ENCODE assay signal across 15 cellular contexts in genomic region chr14:91356218-91356763, GRCh38.
A peak's percentile ranks its signal among the peaks of the same experiment; 100 is the strongest.
DNase-seq lines count a peak whose midpoint lies in the region; ATAC-seq and TF ChIP-seq lines count a peak whose summit lies in the region.
"Had no signal": no experiment of that assay in that cellular context is flagged by ENCODE, and none has a peak within 500 bp of the region (broad histone marks: within the 10 kb centered on the region; RNA-seq: fewer than 3 reads in every experiment).

No MANE protein-coding gene starts in this region.

- TF ChIP-seq CTCF in nephron progenitor cell (IDR thresholded peaks at IDR 0.05): no peak
- TF ChIP-seq CTCF in smooth muscle cell (IDR thresholded peaks at IDR 0.05; ENCODE audit: borderline replicate concordance, insufficient read depth, poor library complexity, severe bottlenecking): no peak

- H3K4me3 Mint-ChIP-seq in activated CD4-positive, alpha-beta T cell treated with anti-CD3 and anti-CD28 coated beads for 36 hours: peak overlapping the region; percentile 45
- H3K4me3 Mint-ChIP-seq in activated CD4-positive, alpha-beta memory T cell treated with anti-CD3 and anti-CD28 coated beads, Interleukin-2, amount 10 ng/mL, durations not matched to agents 7 days and 5 days: peak overlapping the region; percentile 12
- peak overlapping the region; percentile 47 for H3K4me3 Mint-ChIP-seq in nephron progenitor cell
- H3K4me3 Mint-ChIP-seq: HFFc6 had no signal

- no peak for DNase-seq in activated CD4-positive, alpha-beta T cell treated with anti-CD3 and anti-CD28 coated beads for 36 hours
- DNase-seq in activated CD4-positive, alpha-beta T cell treated with anti-CD3 and anti-CD28 coated beads, Interleukin-2, amount 50 U/mL, for 4 hours: no peak
- no peak for DNase-seq in activated CD4-positive, alpha-beta memory T cell treated with anti-CD3 and anti-CD28 coated beads, Interleukin-2, amount 10 ng/mL, durations not matched to agents 7 days and 5 days
- peak; percentile 65 for DNase-seq in nephron progenitor cell
- DNase-seq in smooth muscle cell (lab: John Stamatoyannopoulos, UW; ENCODE audit: unreplicated experiment): no peak
- no peak for DNase-seq in NCI-H1694 treated with DMSO at 0.1 percent for 48 hours (lab: John Stamatoyannopoulos, UW)
- DNase-seq: activated CD4-positive, CD25-positive, alpha-beta regulatory T cell treated with anti-CD3 and anti-CD28 coated beads, Interleukin-2, amount 50 U/mL, for 72 hours; head of caudate nucleus; HFFc6; mesenchymal stem cell; NCI-H187 had no signal

- no peaks in the 10 kb centered on the region for H3K79me2 ChIP-seq in smooth muscle cell (ENCODE audit: low read depth)

- H3K27ac ChIP-seq in smooth muscle cell (ENCODE audit: low read depth): no peak overlapping the region
- H3K27ac ChIP-seq: vagina had no signal

- CTCF ChIA-PET in activated CD4-positive, alpha-beta T cell treated with anti-CD3 and anti-CD28 coated beads for 36 hours (lab: Charles Lee): interaction anchor here (0.6 to 4.1 kb wide), 15 partner anchors 9 to 241 kb away, joined by 3 to 24 read pairs (median 4); no protein-coding TSS in a partner anchor
- CTCF ChIA-PET in activated CD4-positive, alpha-beta memory T cell treated with anti-CD3 and anti-CD28 coated beads, Interleukin-2, amount 10 ng/mL, durations not matched to agents 7 days and 5 days (lab: Charles Lee): interaction anchor here (0.5 to 2.4 kb wide), 12 partner anchors 9 to 93 kb away, joined by 3 to 8 read pairs (median 4); partner anchors contain the start of gene CCDC88C

- no peak for ATAC-seq in activated CD4-positive, alpha-beta T cell treated with anti-CD3 and anti-CD28 coated beads for 36 hours
- ATAC-seq in HG02642 (IDR thresholded peaks at IDR 0.05; ENCODE audit: poor library complexity, unreplicated experiment): peak; percentile 28
- ATAC-seq in GM18873 (IDR thresholded peaks at IDR 0.05; ENCODE audit: low FRiP score, unreplicated experiment): no peak
- ATAC-seq: right cardiac atrium had no signal

- no peak overlapping the region for H3K4me2 ChIP-seq in smooth muscle cell

- peaks cover 41% of the 10 kb centered on the region for H3K36me3 Mint-ChIP-seq in activated CD4-positive, alpha-beta T cell treated with anti-CD3 and anti-CD28 coated beads for 36 hours (ENCODE audit: low read depth)
- peaks cover 62% of the 10 kb centered on the region for H3K36me3 Mint-ChIP-seq in activated CD4-positive, alpha-beta memory T cell treated with anti-CD3 and anti-CD28 coated beads, Interleukin-2, amount 10 ng/mL, durations not matched to agents 7 days and 5 days (ENCODE audit: low read depth)
- H3K36me3 Mint-ChIP-seq in nephron progenitor cell (ENCODE audit: low read depth): peaks cover 18% of the 10 kb centered on the region

- H3F3A ChIP-seq in smooth muscle cell (ENCODE audit: low read depth): no peaks in the 10 kb centered on the region

- H3K27ac Mint-ChIP-seq in activated CD4-positive, alpha-beta T cell treated with anti-CD3 and anti-CD28 coated beads for 36 hours: peak overlapping the region; percentile 77
- H3K27ac Mint-ChIP-seq in activated CD4-positive, alpha-beta memory T cell treated with anti-CD3 and anti-CD28 coated beads, Interleukin-2, amount 10 ng/mL, durations not matched to agents 7 days and 5 days: peak overlapping the region; percentile 48
- H3K27ac Mint-ChIP-seq in nephron progenitor cell: peak overlapping the region; percentile 58
- H3K27ac Mint-ChIP-seq: HFFc6 had no signal

- intact Hi-C loops in activated CD4-positive, alpha-beta T cell treated with anti-CD3 and anti-CD28 coated beads for 36 hours (cut with DNase I, micrococcal nuclease): no loop called here

- no peaks in the 10 kb centered on the region for H3K27me3 Mint-ChIP-seq in activated CD4-positive, alpha-beta T cell treated with anti-CD3 and anti-CD28 coated beads for 36 hours
- no peaks in the 10 kb centered on the region for H3K27me3 Mint-ChIP-seq in activated CD4-positive, alpha-beta memory T cell treated with anti-CD3 and anti-CD28 coated beads, Interleukin-2, amount 10 ng/mL, durations not matched to agents 7 days and 5 days
- H3K27me3 Mint-ChIP-seq in nephron progenitor cell (ENCODE audit: low read depth, poor library complexity): no peaks in the 10 kb centered on the region

- H3K4me1 Mint-ChIP-seq in activated CD4-positive, alpha-beta T cell treated with anti-CD3 and anti-CD28 coated beads for 36 hours: peaks cover 87% of the 10 kb centered on the region
- H3K4me1 Mint-ChIP-seq in activated CD4-positive, alpha-beta memory T cell treated with anti-CD3 and anti-CD28 coated beads, Interleukin-2, amount 10 ng/mL, durations not matched to agents 7 days and 5 days: peaks cover 86% of the 10 kb centered on the region
- H3K4me1 Mint-ChIP-seq in nephron progenitor cell: peaks cover 90% of the 10 kb centered on the region

- no peak overlapping the region for H2AFZ ChIP-seq in smooth muscle cell (ENCODE audit: low read depth)

- no peaks in the 10 kb centered on the region for H3K36me3 ChIP-seq in smooth muscle cell (ENCODE audit: low read depth)
- H3K36me3 ChIP-seq: vagina had no signal

- H3K4me1 ChIP-seq in smooth muscle cell (ENCODE audit: low read depth): peaks cover 16% of the 10 kb centered on the region

- H4K20me1 ChIP-seq in smooth muscle cell (ENCODE audit: low read depth): no peaks in the 10 kb centered on the region

- no peak overlapping the region for H3K4me3 ChIP-seq in smooth muscle cell
- H3K4me3 ChIP-seq: vagina had no signal

- WGBS in smooth muscle cell (ENCODE audit: low lambda C conversion rate): 94% methylated on average over 12 of the region's 12 CpGs

- POLR2A ChIA-PET in activated CD4-positive, alpha-beta T cell treated with anti-CD3 and anti-CD28 coated beads for 36 hours (lab: Charles Lee): no interaction called here
- POLR2A ChIA-PET in activated CD4-positive, alpha-beta memory T cell treated with anti-CD3 and anti-CD28 coated beads, Interleukin-2, amount 10 ng/mL, durations not matched to agents 7 days and 5 days (lab: Charles Lee): interaction anchor here (0.9 to 2.4 kb wide), 10 partner anchors 9 to 295 kb away, joined by 3 to 8 read pairs (median 6); partner anchors contain the start of gene CCDC88C

- no peaks in the 10 kb centered on the region for H3K9me3 ChIP-seq in smooth muscle cell (replicated peaks; ENCODE audit: low read depth)
- H3K9me3 ChIP-seq: vagina had no signal

- H3K9me3 Mint-ChIP-seq in activated CD4-positive, alpha-beta T cell treated with anti-CD3 and anti-CD28 coated beads for 36 hours (ENCODE audit: low read depth): no peaks in the 10 kb centered on the region
- H3K9me3 Mint-ChIP-seq in activated CD4-positive, alpha-beta memory T cell treated with anti-CD3 and anti-CD28 coated beads, Interleukin-2, amount 10 ng/mL, durations not matched to agents 7 days and 5 days: no peaks in the 10 kb centered on the region
- H3K9me3 Mint-ChIP-seq in nephron progenitor cell: no peaks in the 10 kb centered on the region
- H3K9me3 Mint-ChIP-seq: HFFc6 had no signal

- peaks cover 62% of the 10 kb centered on the region for H3K27me3 ChIP-seq in smooth muscle cell (ENCODE audit: low read depth)
- H3K27me3 ChIP-seq: vagina had no signal

- no peak overlapping the region for H3K9ac ChIP-seq in smooth muscle cell (ENCODE audit: low read depth)
